Comparison of ENCODE assay signal across 15 cellular contexts in genomic region chr1:17579951-17580939, GRCh38. TPM values are rescaled to one million over a fixed set of nuclear protein-coding genes. Genes with fewer than 3 reads are reported as not detected.
DNase-seq lines count a peak whose midpoint lies in the region; ATAC-seq, FAIRE-seq and TF ChIP-seq lines count a peak whose summit lies in the region.
"Had no signal": no experiment of that assay in that cellular context is flagged by ENCODE, and none has a peak within 500 bp of the region (broad histone marks: within the 10 kb centered on the region; RNA-seq: fewer than 3 reads in every experiment).

No MANE protein-coding gene starts in this region.

- DNase-seq in Caco-2 (peak; percentile 63 to 68), NCI-H526 treated with DMSO at 0.1 percent for 48 hours (lab: John Stamatoyannopoulos, UW) (peak; percentile 23), hepatocyte (ENCODE audit: low spot score) (peak; percentile 78), pancreas (peak; percentile 70 to 89 (median 86)), NCI-H345 (lab: John Stamatoyannopoulos, UW) (no peak), dorsolateral prefrontal cortex (no peak)
- DNase-seq: activated CD4-positive, alpha-beta memory T cell treated with anti-CD3 and anti-CD28 coated beads, Interleukin-2, amount 10 ng/mL, durations not matched to agents 7 days and 5 days; IMR-90; nucleus accumbens; stimulated activated CD4-positive, alpha-beta T cell treated with anti-CD3 and anti-CD28 coated beads, Interleukin-1b, Interleukin-23, amount 100 ng/mL, for 48 hours had no signal

- H3K9me3 Mint-ChIP-seq in Caco-2 (ENCODE audit: unreplicated experiment) = no peaks in the 10 kb centered on the region
- H3K9me3 Mint-ChIP-seq: activated CD4-positive, alpha-beta memory T cell treated with anti-CD3 and anti-CD28 coated beads, Interleukin-2, amount 10 ng/mL, durations not matched to agents 7 days and 5 days; activated naive CD4-positive, alpha-beta T cell treated with anti-CD3 and anti-CD28 coated beads for 36 hours; stimulated activated effector memory CD8-positive, alpha-beta T cell treated with anti-CD3 and anti-CD28 coated beads, Interleukin-12 subunit alpha, Interleukin-12 subunit beta, amount 100 ng/mL, for 72 hours; T-helper 1 cell treated with Interleukin-12 subunit alpha and Interleukin-12 subunit beta and Interleukin-4 antibody, amounts not matched to agents 30 μg/mL and 1 μg/mL, for 36 hours had no signal

- no peaks in the 10 kb centered on the region for H4K20me1 ChIP-seq in hepatocyte (ENCODE audit: insufficient read depth, poor library complexity, severe bottlenecking)

- TF ChIP-seq CTCF in Caco-2 (IDR thresholded peaks at IDR 0.05; ENCODE audit: insufficient read depth in 1 of 2, low read depth in 1 of 2, low read length in 1 of 2, severe bottlenecking in 1 of 2, unreplicated experiment in 1 of 2) = no peak
- TF ChIP-seq CTCF in hepatocyte (IDR thresholded peaks at IDR 0.05; ENCODE audit: poor library complexity) = no peak
- no peak for TF ChIP-seq CTCF in pancreas (IDR thresholded peaks at IDR 0.05)
- TF ChIP-seq CTCF in dorsolateral prefrontal cortex (IDR thresholded peaks at IDR 0.05 in 54 of 56, conservative IDR thresholded peaks at IDR 0.05 in 2 of 56; ENCODE audit: low read depth in 1 of 56, partially characterized antibody in 56 of 56) = no peak

- H3K36me3 ChIP-seq in Caco-2 (ENCODE audit: control insufficient read depth, insufficient read depth, low read length) (no peaks in the 10 kb centered on the region; the same call in 1 of the 2 replicates), hepatocyte (replicated peaks; ENCODE audit: insufficient read depth, low read depth) (no peaks in the 10 kb centered on the region), pancreas (no peaks in the 10 kb centered on the region)

- intact Hi-C loops in Caco-2 (cut with micrococcal nuclease; ENCODE audit: unreplicated experiment) (loop anchor here (1.0 to 2.0 kb wide), 2 partner anchors 8 to 17 kb away; no protein-coding TSS in a partner anchor), pancreas (cut with DNase I) (no loop called here), dorsolateral prefrontal cortex (cut with DNase I) (no loop called here)

- POLR2A ChIA-PET in Caco-2 (lab: Charles Lee) = interaction anchor here (0.6 kb wide), 2 partner anchors 50 to 1376 kb away, joined by 3 to 4 read pairs; no protein-coding TSS in a partner anchor

- H3K4me3 Mint-ChIP-seq in Caco-2 (ENCODE audit: unreplicated experiment) = peak overlapping the region; percentile 52
- H3K4me3 Mint-ChIP-seq: activated CD4-positive, alpha-beta memory T cell treated with anti-CD3 and anti-CD28 coated beads, Interleukin-2, amount 10 ng/mL, durations not matched to agents 7 days and 5 days; activated naive CD4-positive, alpha-beta T cell treated with anti-CD3 and anti-CD28 coated beads for 36 hours; stimulated activated effector memory CD8-positive, alpha-beta T cell treated with anti-CD3 and anti-CD28 coated beads, Interleukin-12 subunit alpha, Interleukin-12 subunit beta, amount 100 ng/mL, for 72 hours; T-helper 1 cell treated with Interleukin-12 subunit alpha and Interleukin-12 subunit beta and Interleukin-4 antibody, amounts not matched to agents 30 μg/mL and 1 μg/mL, for 36 hours had no signal

- CTCF ChIA-PET in Caco-2 (lab: Charles Lee) = interaction anchor here (0.8 kb wide), 1 partner anchor 26 kb away, joined by 4 read pairs; no protein-coding TSS in a partner anchor

- H2AFZ ChIP-seq in hepatocyte = no peak overlapping the region

- H3K79me2 ChIP-seq in hepatocyte = peaks cover 56% of the 10 kb centered on the region

- peak overlapping the region; percentile 72 for H3K4me2 ChIP-seq in hepatocyte

- H3K4me3 ChIP-seq in Caco-2 (ENCODE audit: low read depth, low read length) = peak overlapping the region; percentile 34
- peak overlapping the region; percentile 11 for H3K4me3 ChIP-seq in hepatocyte
- peak overlapping the region; percentile 30 to 67 (median 52) for H3K4me3 ChIP-seq in pancreas
- no peak overlapping the region for H3K4me3 ChIP-seq in dorsolateral prefrontal cortex

- peak overlapping the region; percentile 95 for H3K27ac ChIP-seq in hepatocyte
- H3K27ac ChIP-seq in pancreas = peak overlapping the region; percentile 66 to 94 (median 85)
- H3K27ac ChIP-seq in dorsolateral prefrontal cortex = peak overlapping the region in 4 of 59 donors; percentile 12 to 81 (median 36)

- no peaks in the 10 kb centered on the region for H3K36me3 Mint-ChIP-seq in Caco-2 (ENCODE audit: insufficient read depth, unreplicated experiment)
- H3K36me3 Mint-ChIP-seq: stimulated activated effector memory CD8-positive, alpha-beta T cell treated with anti-CD3 and anti-CD28 coated beads, Interleukin-12 subunit alpha, Interleukin-12 subunit beta, amount 100 ng/mL, for 72 hours had no signal

- no peaks in the 10 kb centered on the region for H3K9me2 ChIP-seq in hepatocyte (replicated peaks; ENCODE audit: insufficient read depth)

- no peaks in the 10 kb centered on the region for H3K27me3 Mint-ChIP-seq in Caco-2 (ENCODE audit: insufficient read depth, unreplicated experiment)
- H3K27me3 Mint-ChIP-seq: activated CD4-positive, alpha-beta memory T cell treated with anti-CD3 and anti-CD28 coated beads, Interleukin-2, amount 10 ng/mL, durations not matched to agents 7 days and 5 days had no signal

- H3K27me3 ChIP-seq in Caco-2 (replicated peaks; ENCODE audit: control insufficient read depth, insufficient read depth, low read length) = no peaks in the 10 kb centered on the region
- H3K27me3 ChIP-seq in hepatocyte = no peaks in the 10 kb centered on the region
- no peaks in the 10 kb centered on the region for H3K27me3 ChIP-seq in pancreas
- H3K27me3 ChIP-seq in dorsolateral prefrontal cortex = no peaks in the 10 kb centered on the region

- H3K27ac Mint-ChIP-seq in Caco-2 (ENCODE audit: unreplicated experiment) = peak overlapping the region; percentile 42
- H3K27ac Mint-ChIP-seq: activated CD4-positive, alpha-beta memory T cell treated with anti-CD3 and anti-CD28 coated beads, Interleukin-2, amount 10 ng/mL, durations not matched to agents 7 days and 5 days; activated naive CD4-positive, alpha-beta T cell treated with anti-CD3 and anti-CD28 coated beads for 36 hours; stimulated activated effector memory CD8-positive, alpha-beta T cell treated with anti-CD3 and anti-CD28 coated beads, Interleukin-12 subunit alpha, Interleukin-12 subunit beta, amount 100 ng/mL, for 72 hours; T-helper 1 cell treated with Interleukin-12 subunit alpha and Interleukin-12 subunit beta and Interleukin-4 antibody, amounts not matched to agents 30 μg/mL and 1 μg/mL, for 36 hours had no signal

- H3K9me3 ChIP-seq in Caco-2 = no peaks in the 10 kb centered on the region
- no peaks in the 10 kb centered on the region for H3K9me3 ChIP-seq in hepatocyte (ENCODE audit: low read depth)
- H3K9me3 ChIP-seq in pancreas = no peaks in the 10 kb centered on the region

- H3K4me1 ChIP-seq in Caco-2 (peaks cover 57% of the 10 kb centered on the region), hepatocyte (ENCODE audit: insufficient read depth) (peaks cover 38% of the 10 kb centered on the region), pancreas (peaks cover 32 to 41% (median 33%) of the 10 kb centered on the region in 3 donors)

- peak; percentile 86 to 90 (median 88) for ATAC-seq in pancreas
- no peak for ATAC-seq in GM18873 (IDR thresholded peaks at IDR 0.05; ENCODE audit: low FRiP score, unreplicated experiment)
- ATAC-seq in GM21529 (IDR thresholded peaks at IDR 0.05; ENCODE audit: unreplicated experiment) = no peak
- ATAC-seq: stimulated activated effector memory CD8-positive, alpha-beta T cell treated with anti-CD3 and anti-CD28 coated beads, Interleukin-12 subunit alpha, Interleukin-12 subunit beta, amount 100 ng/mL, for 72 hours had no signal

- FAIRE-seq in pancreas (lab: Jason Lieb, UNC) = no peak

- no TSS peak for BruUV-seq in Caco-2 (replicated peaks; lab: Mats Ljungman, UMichigan)

- 66% methylated on average over 16 of the region's 16 CpGs for WGBS in hepatocyte (ENCODE audit: low lambda C conversion rate, missing lambda C conversion rate)
- 16 to 17% methylated on average over 16 of the region's 16 CpGs for WGBS in pancreas, 2 donors

- H3K4me1 Mint-ChIP-seq in Caco-2 (ENCODE audit: low read depth, unreplicated experiment) = peaks cover 31% of the 10 kb centered on the region
- H3K4me1 Mint-ChIP-seq: activated CD4-positive, alpha-beta memory T cell treated with anti-CD3 and anti-CD28 coated beads, Interleukin-2, amount 10 ng/mL, durations not matched to agents 7 days and 5 days; stimulated activated effector memory CD8-positive, alpha-beta T cell treated with anti-CD3 and anti-CD28 coated beads, Interleukin-12 subunit alpha, Interleukin-12 subunit beta, amount 100 ng/mL, for 72 hours had no signal

RNA-seq across cellular contexts. Expression of gene ARHGEF10L, which starts 40.7 kb away (rescaled TPM):
- total RNA-seq in Caco-2 (2022) (31.3 and 34.0 TPM in 2 replicates), hepatocyte (33.0 and 48.3 TPM in 2 replicates), pancreas (10 to 100 TPM; 36.2 to 58.7 (median 48.2) TPM), dorsolateral prefrontal cortex (10 to 100 TPM; 25.8 to 86.0 (median 36.9) TPM)
- polyA plus RNA-seq in hepatocyte (40.4 and 48.2 TPM in 2 replicates), pancreas (100 to 1,000 TPM; 103 to 104 TPM)
- total RNA-seq: activated CD4-positive, alpha-beta memory T cell treated with anti-CD3 and anti-CD28 coated beads, Interleukin-2, amount 10 ng/mL, durations not matched to agents 7 days and 5 days; activated naive CD4-positive, alpha-beta T cell treated with anti-CD3 and anti-CD28 coated beads for 36 hours had no signal

Comparison
In these comparisons a context has a peak if more than half of its experiments do, and no peak if none do; other contexts are left out.
1. DNase-seq: peak in Caco-2 (2 of 2), NCI-H526 treated with DMSO at 0.1 percent for 48 hours (single experiment), hepatocyte (single experiment) and pancreas (6 of 6); none in NCI-H345 (single experiment) and dorsolateral prefrontal cortex (0 of 10).
2. H3K4me3 ChIP-seq: peak in Caco-2 (single experiment), hepatocyte (single experiment) and pancreas (4 of 4); none in dorsolateral prefrontal cortex (0 of 59).
3. ATAC-seq: peak in pancreas (4 of 4); none in GM18873 (single experiment) and GM21529 (single experiment).